19 cellular contexts compared by ENCODE assay signal in the genomic region with DNA sequence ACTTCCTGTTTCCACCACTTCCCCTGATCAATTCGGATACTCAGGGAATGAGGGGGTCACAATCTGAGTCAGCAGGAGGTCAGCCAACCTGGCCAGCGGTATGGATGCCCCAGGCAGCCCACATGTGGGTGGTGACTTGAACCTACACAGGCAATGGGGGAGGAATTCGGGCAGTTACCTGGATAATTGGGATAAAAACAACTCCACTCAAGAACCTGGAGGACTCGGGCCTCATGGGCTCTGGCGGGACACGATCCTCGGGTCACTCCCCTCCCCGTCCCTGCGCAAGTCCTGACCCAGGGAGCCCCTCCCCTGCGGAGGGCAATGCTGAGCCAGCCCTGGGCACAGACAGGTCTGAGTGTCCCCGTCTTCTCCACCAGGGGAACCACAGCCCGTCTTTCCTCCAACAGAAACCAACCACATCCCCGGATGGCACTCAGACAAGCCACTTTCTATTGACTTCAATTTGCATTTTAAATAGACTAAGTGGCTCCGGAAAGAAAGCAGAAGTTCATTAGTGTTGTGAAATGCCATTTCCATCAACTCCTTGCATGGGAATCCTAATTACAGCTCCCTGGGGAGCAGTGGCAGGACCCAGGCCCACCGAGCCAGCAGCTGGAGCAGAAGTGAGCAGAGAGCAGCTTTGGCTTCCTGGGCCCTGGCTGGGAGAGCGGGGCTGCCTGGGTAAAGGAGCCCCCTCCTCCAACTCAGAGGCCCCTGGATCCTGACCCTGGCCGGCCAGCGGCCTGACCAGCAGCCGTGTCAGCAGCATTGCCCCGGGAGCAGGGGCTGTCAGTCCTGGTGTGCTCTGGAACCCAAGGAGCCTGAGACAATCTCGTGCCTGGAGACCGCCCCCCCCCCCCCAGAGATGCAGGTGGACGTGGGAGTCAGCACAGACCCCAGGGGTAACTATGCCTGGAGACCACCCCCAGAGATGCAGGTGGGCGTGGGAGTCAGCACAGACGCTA.
DNase-seq lines count a peak whose midpoint lies in the region; ATAC-seq, FAIRE-seq and TF ChIP-seq lines count a peak whose summit lies in the region.
"Had no signal": no experiment of that assay in that cellular context is flagged by ENCODE, and none has a peak within 500 bp of the region (broad histone marks: within the 10 kb centered on the region; RNA-seq: fewer than 3 reads in every experiment).

No MANE protein-coding gene starts in this region.

- no peak overlapping the region for H3K27ac Mint-ChIP-seq in T-cell
- H3K27ac Mint-ChIP-seq in nephron progenitor cell, result no peak overlapping the region
- H3K27ac Mint-ChIP-seq: activated CD4-positive, alpha-beta memory T cell treated with anti-CD3 and anti-CD28 coated beads, Interleukin-2, amount 10 ng/mL, durations not matched to agents 7 days and 5 days had no signal

- H3K9me3 Mint-ChIP-seq in T-cell (no peaks in the 10 kb centered on the region), nephron progenitor cell (peaks cover 29% of the 10 kb centered on the region)
- H3K9me3 Mint-ChIP-seq: activated CD4-positive, alpha-beta memory T cell treated with anti-CD3 and anti-CD28 coated beads, Interleukin-2, amount 10 ng/mL, durations not matched to agents 7 days and 5 days; central memory CD8-positive, alpha-beta T cell had no signal

- H3K4me2 ChIP-seq in A549 (no peak overlapping the region), mammary epithelial cell (ENCODE audit: insufficient read depth, low read depth, low read length) (no peak overlapping the region)

- CTCF ChIA-PET in A549 (lab: Yijun Ruan, JAX), result no interaction called here
- CTCF ChIA-PET in mammary epithelial cell (lab: Charles Lee; ENCODE audit: low non-redundant PET), result no interaction called here
- CTCF ChIA-PET in T-cell (lab: Charles Lee), result no interaction called here

- peaks cover 0 to 6% (median 0%) of the 10 kb centered on the region in 4 donors for H3K27me3 ChIP-seq in esophagus muscularis mucosa
- H3K27me3 ChIP-seq in mammary epithelial cell (ENCODE audit: insufficient read depth, low read length), result no peaks in the 10 kb centered on the region

- no peak for TF ChIP-seq POLR2A in A549 (IDR thresholded peaks at IDR 0.05; ENCODE audit: low read length)
- TF ChIP-seq POLR2A in esophagus muscularis mucosa (IDR thresholded peaks at IDR 0.05; ENCODE audit: low read depth), result no peak

- no TSS peak for BruUV-seq in mammary epithelial cell (replicated peaks; lab: Mats Ljungman, UMichigan)

- DNase-seq in A549 (ENCODE audit: low read depth in 1 of 2, low spot score in 1 of 2) (peak; percentile 18 to 40), NOMO-1 treated with DMSO at 0.1 percent for 48 hours (lab: John Stamatoyannopoulos, UW; ENCODE audit: unreplicated experiment) (peak; percentile 87), esophagus muscularis mucosa (ENCODE audit: extremely low spot score) (peak; percentile 80), mammary epithelial cell (no peak), T-cell (no peak), nephron progenitor cell (no peak)
- DNase-seq: activated CD4-positive, alpha-beta memory T cell treated with anti-CD3 and anti-CD28 coated beads, Interleukin-2, amount 10 ng/mL, durations not matched to agents 7 days and 5 days; activated naive CD4-positive, alpha-beta T cell; CD8-positive, alpha-beta memory T cell; DND-41; left ventricle myocardium inferior; NCI-H1694 treated with DMSO at 0.1 percent for 48 hours; NCI-H82; stimulated activated CD4-positive, alpha-beta T cell treated with anti-CD3 and anti-CD28 coated beads, Interleukin-4, amount 100 ng/mL, for 1 hour had no signal

- H3K27me3 Mint-ChIP-seq in T-cell (peaks cover 9 to 12% of the 10 kb centered on the region in 2 donors), nephron progenitor cell (ENCODE audit: low read depth, poor library complexity) (peaks cover 10% of the 10 kb centered on the region)
- H3K27me3 Mint-ChIP-seq: activated CD4-positive, alpha-beta memory T cell treated with anti-CD3 and anti-CD28 coated beads, Interleukin-2, amount 10 ng/mL, durations not matched to agents 7 days and 5 days had no signal

- H3K36me3 ChIP-seq in esophagus muscularis mucosa, result no peaks in the 10 kb centered on the region
- no peaks in the 10 kb centered on the region for H3K36me3 ChIP-seq in mammary epithelial cell (ENCODE audit: insufficient read depth, low read length)
- H3K36me3 ChIP-seq: left ventricle myocardium inferior had no signal

- H3K79me2 ChIP-seq in mammary epithelial cell (ENCODE audit: insufficient read depth, low read length), result no peaks in the 10 kb centered on the region

- H3K4me1 ChIP-seq in A549, result no peaks in the 10 kb centered on the region
- no peaks in the 10 kb centered on the region for H3K4me1 ChIP-seq in esophagus muscularis mucosa
- no peaks in the 10 kb centered on the region for H3K4me1 ChIP-seq in mammary epithelial cell (ENCODE audit: insufficient read depth, low read length)
- H3K4me1 ChIP-seq: left ventricle myocardium inferior had no signal

- dilution Hi-C loops in mammary epithelial cell (cut with HindIII; ENCODE audit: low sequenced_read_pairs), result no loop called here

- H3K36me3 Mint-ChIP-seq in T-cell, result no peaks in the 10 kb centered on the region
- no peaks in the 10 kb centered on the region for H3K36me3 Mint-ChIP-seq in nephron progenitor cell (ENCODE audit: low read depth)
- H3K36me3 Mint-ChIP-seq: CD8-positive, alpha-beta memory T cell had no signal

- TF ChIP-seq EP300 in A549 (IDR thresholded peaks at IDR 0.05) (no peak), esophagus muscularis mucosa (IDR thresholded peaks at IDR 0.05) (no peak)

- intact Hi-C loops in esophagus muscularis mucosa (cut with DNase I), result no loop called here
- intact Hi-C loops in mammary epithelial cell (cut with micrococcal nuclease), result no loop called here

- H3K4me3 Mint-ChIP-seq in T-cell, result no peak overlapping the region
- no peak overlapping the region for H3K4me3 Mint-ChIP-seq in nephron progenitor cell
- H3K4me3 Mint-ChIP-seq: activated CD4-positive, alpha-beta memory T cell treated with anti-CD3 and anti-CD28 coated beads, Interleukin-2, amount 10 ng/mL, durations not matched to agents 7 days and 5 days; CD8-positive, alpha-beta memory T cell; central memory CD8-positive, alpha-beta T cell; neural crest cell had no signal

- H3K9me3 ChIP-seq in A549 (no peaks in the 10 kb centered on the region; the same call in 1 of the 3 replicates), esophagus muscularis mucosa (no peaks in the 10 kb centered on the region), mammary epithelial cell (replicated peaks; ENCODE audit: insufficient read depth, low read length) (peaks cover 14% of the 10 kb centered on the region)
- H3K9me3 ChIP-seq: left ventricle myocardium inferior had no signal

- H3K4me1 Mint-ChIP-seq in T-cell, result no peaks in the 10 kb centered on the region
- no peaks in the 10 kb centered on the region for H3K4me1 Mint-ChIP-seq in nephron progenitor cell
- H3K4me1 Mint-ChIP-seq: activated CD4-positive, alpha-beta memory T cell treated with anti-CD3 and anti-CD28 coated beads, Interleukin-2, amount 10 ng/mL, durations not matched to agents 7 days and 5 days; CD8-positive, alpha-beta memory T cell; central memory CD8-positive, alpha-beta T cell had no signal

- TF ChIP-seq CTCF in A549 (IDR thresholded peaks at IDR 0.05) (no peak), GM12875 (IDR thresholded peaks at IDR 0.05; ENCODE audit: borderline replicate concordance, insufficient read depth, low read depth, low read length) (0 out of 2 replicates have a peak, but pooled peaks have one; percentile 6), esophagus muscularis mucosa (IDR thresholded peaks at IDR 0.05) (no peak), mammary epithelial cell (conservative IDR thresholded peaks at IDR 0.05 in 1 of 2, IDR thresholded peaks at IDR 0.05 in 1 of 2; ENCODE audit: extremely low read depth in 1 of 2, insufficient read depth in 1 of 2, low read depth in 1 of 2, low read length in 2 of 2) (no peak), nephron progenitor cell (IDR thresholded peaks at IDR 0.05) (no peak)

- no peak overlapping the region for H2AFZ ChIP-seq in mammary epithelial cell (ENCODE audit: low read depth, low read length)

- no peaks in the 10 kb centered on the region for H4K20me1 ChIP-seq in mammary epithelial cell (ENCODE audit: insufficient read depth, low read length)

- H3K4me3 ChIP-seq in A549, result no peak overlapping the region
- H3K4me3 ChIP-seq in GM12875 (ENCODE audit: low read depth, low read length), result no peak overlapping the region
- H3K4me3 ChIP-seq in esophagus muscularis mucosa, result no peak overlapping the region
- no peak overlapping the region for H3K4me3 ChIP-seq in mammary epithelial cell (replicated peaks in 1 of 3; ENCODE audit: insufficient read depth in 1 of 3, low read depth in 2 of 3, low read length in 3 of 3)
- H3K4me3 ChIP-seq: left ventricle myocardium inferior, skin epidermis had no signal

- TF ChIP-seq RAD21 in A549 (conservative IDR thresholded peaks at IDR 0.05 in 1 of 2, IDR thresholded peaks at IDR 0.05 in 1 of 2), result 0 out of 5 replicates have a peak, but pooled peaks of 1 of the 2 experiments have one; percentile 19

- POLR2A ChIA-PET in A549 (lab: Yijun Ruan, JAX), result no interaction called here
- POLR2A ChIA-PET in T-cell (lab: Charles Lee), result no interaction called here

- in situ Hi-C loops in mammary epithelial cell (cut with MboI; ENCODE audit: low sequenced_read_pairs in 2 of 2), result no loop called here

- no peak for FAIRE-seq in A549 (lab: Jason Lieb, UNC)

- H3K9ac ChIP-seq in mammary epithelial cell (ENCODE audit: insufficient read depth, low read length), result no peak overlapping the region

- ATAC-seq in A549 (peak; percentile 55 to 86; a peak in 3 of 6 replicates), T-cell (replicated peaks in 1 of 4) (no peak), HG03565 (IDR thresholded peaks at IDR 0.05; ENCODE audit: unreplicated experiment) (no peak)

- H3K27ac ChIP-seq in A549 (no peak overlapping the region), esophagus muscularis mucosa (replicated peaks in 1 of 4) (no peak overlapping the region), mammary epithelial cell (ENCODE audit: insufficient read depth, low read depth, low read length) (no peak overlapping the region)
- H3K27ac ChIP-seq: left ventricle myocardium inferior, skin epidermis had no signal

- WGBS in A549 (ENCODE audit: missing lambda C conversion rate), result 55% methylated on average over 24 of the region's 25 CpGs
- WGBS in esophagus muscularis mucosa, result 74% methylated on average over 22 of the region's 25 CpGs
- 61% methylated on average over 18 of the region's 25 CpGs for WGBS in mammary epithelial cell (ENCODE audit: low coverage, missing lambda C conversion rate)

TF ChIP-seq in A549, 52 proteins besides CTCF, POLR2A, EP300 and RAD21 (continues in another document):
- no peak for TF ChIP-seq HDAC2 (IDR thresholded peaks at IDR 0.05)
- TF ChIP-seq, protein P1, sequence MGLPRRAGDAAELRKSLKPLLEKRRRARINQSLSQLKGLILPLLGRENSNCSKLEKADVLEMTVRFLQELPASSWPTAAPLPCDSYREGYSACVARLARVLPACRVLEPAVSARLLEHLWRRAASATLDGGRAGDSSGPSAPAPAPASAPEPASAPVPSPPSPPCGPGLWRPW (IDR thresholded peaks at IDR 0.05), result no peak
- no peak for TF ChIP-seq RFX5 (IDR thresholded peaks at IDR 0.05)
- no peak for TF ChIP-seq RCOR1 (IDR thresholded peaks at IDR 0.05; ENCODE audit: low read depth, low read length)
- no peak for TF ChIP-seq RARB (CRISPR knock-in tag; IDR thresholded peaks at IDR 0.05)

Comparison
In these comparisons a context has a peak if more than half of its experiments do, and no peak if none do; other contexts are left out.
1. ATAC-seq: peak in A549 (2 of 2); none in T-cell (0 of 4) and HG03565 (single experiment).
2. DNase-seq: peak in A549 (2 of 2), NOMO-1 treated with DMSO at 0.1 percent for 48 hours (single experiment) and esophagus muscularis mucosa (single experiment); none in mammary epithelial cell (single experiment), T-cell (0 of 34) and nephron progenitor cell (single experiment).